Comparison of ENCODE assay signal across 10 cellular contexts in the genomic region with DNA sequence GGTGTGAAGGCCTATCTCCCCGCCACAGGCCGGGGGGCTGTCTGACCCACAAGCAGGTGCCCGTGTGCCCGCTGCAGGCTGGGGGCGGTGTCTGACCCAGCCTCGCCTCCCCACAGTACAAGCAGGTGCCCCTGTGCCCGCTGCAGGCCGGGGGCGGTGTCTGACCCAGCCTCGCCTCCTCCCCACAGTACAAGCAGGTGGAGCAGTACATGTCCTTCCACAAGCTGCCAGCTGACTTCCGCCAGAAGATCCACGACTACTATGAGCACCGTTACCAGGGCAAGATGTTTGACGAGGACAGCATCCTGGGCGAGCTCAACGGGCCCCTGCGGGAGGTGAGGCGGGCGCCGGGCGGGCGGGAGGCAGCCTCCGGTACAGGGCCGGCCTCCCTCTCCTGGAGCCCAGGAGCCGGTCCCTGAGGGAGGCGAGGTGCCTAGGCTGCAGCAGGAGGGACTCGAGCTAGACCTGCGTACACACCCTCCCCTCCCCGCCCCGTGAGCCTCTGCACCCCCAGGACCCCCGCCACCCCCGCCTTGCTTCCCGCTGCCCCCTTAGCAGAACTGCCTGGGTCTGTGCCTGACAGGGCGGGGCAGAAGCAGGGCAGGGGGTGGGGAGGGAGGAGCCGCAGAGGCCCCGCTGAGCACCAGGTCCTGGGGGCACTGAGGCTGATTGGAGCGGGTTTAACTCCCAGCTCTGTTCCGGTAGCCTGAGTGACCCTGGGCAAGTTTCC. TPM values are rescaled to one million over a fixed set of nuclear protein-coding genes. Genes with fewer than 3 reads are reported as not detected.
DNase-seq lines count a peak whose midpoint lies in the region; ATAC-seq, FAIRE-seq and TF ChIP-seq lines count a peak whose summit lies in the region.
"Had no signal": no experiment of that assay in that cellular context is flagged by ENCODE, and none has a peak within 500 bp of the region (broad histone marks: within the 10 kb centered on the region; RNA-seq: fewer than 3 reads in every experiment).

No MANE protein-coding gene starts in this region.

- H3K9ac ChIP-seq in NT2/D1 (ENCODE audit: insufficient read length, low read depth) (peak overlapping the region; percentile 51), astrocyte (ENCODE audit: low read length) (peak overlapping the region; percentile 84)
- H3K9ac ChIP-seq: KMS-11 had no signal

- H2AFZ ChIP-seq in astrocyte (ENCODE audit: low read depth, low read length), result peak overlapping the region; percentile 63
- no peak overlapping the region for H2AFZ ChIP-seq in hepatocyte

- ATAC-seq in GM18907 (IDR thresholded peaks at IDR 0.05; ENCODE audit: unreplicated experiment), result no peak

- peak overlapping the region; percentile 95 for H3K27ac ChIP-seq in astrocyte (ENCODE audit: low read depth, low read length)
- H3K27ac ChIP-seq in hepatocyte, result no peak overlapping the region
- H3K27ac ChIP-seq: ascending aorta, KMS-11 had no signal

- TF ChIP-seq CTCF in astrocyte (IDR thresholded peaks at IDR 0.05; ENCODE audit: insufficient read depth, low read depth, low read length) (no peak), nephron (IDR thresholded peaks at IDR 0.05; ENCODE audit: unreplicated experiment in 3 of 3) (no peak), hepatocyte (IDR thresholded peaks at IDR 0.05; ENCODE audit: poor library complexity) (no peak)

- H3K4me3 ChIP-seq in NT2/D1 (ENCODE audit: insufficient read length, low read depth) (no peak overlapping the region), astrocyte (ENCODE audit: insufficient read depth, low read depth, low read length) (no peak overlapping the region), hepatocyte (no peak overlapping the region)

- H3K9me3 ChIP-seq in NT2/D1 (ENCODE audit: insufficient read depth, low read length) (peaks cover 4% of the 10 kb centered on the region; the same call in 1 of the 2 replicates), astrocyte (ENCODE audit: insufficient read depth, low read depth, low read length) (no peaks in the 10 kb centered on the region), hepatocyte (ENCODE audit: low read depth) (no peaks in the 10 kb centered on the region)
- H3K9me3 ChIP-seq: ascending aorta had no signal

- H3K9me3 Mint-ChIP-seq in astrocyte (ENCODE audit: unreplicated experiment), result peaks cover 2% of the 10 kb centered on the region
- H3K9me3 Mint-ChIP-seq in nephron, result no peaks in the 10 kb centered on the region

- 81% methylated on average over 18 of the region's 38 CpGs for WGBS in hepatocyte (ENCODE audit: low lambda C conversion rate, missing lambda C conversion rate)

- H3K4me1 ChIP-seq in NT2/D1 (ENCODE audit: insufficient read depth, insufficient read length), result peaks cover 6% of the 10 kb centered on the region
- peaks cover 19% of the 10 kb centered on the region for H3K4me1 ChIP-seq in astrocyte (ENCODE audit: insufficient read depth, low read length)
- H3K4me1 ChIP-seq in hepatocyte (ENCODE audit: insufficient read depth), result no peaks in the 10 kb centered on the region
- H3K4me1 ChIP-seq: ascending aorta had no signal

- H3K79me2 ChIP-seq in astrocyte (ENCODE audit: insufficient read depth, low read length) (no peaks in the 10 kb centered on the region), hepatocyte (no peaks in the 10 kb centered on the region)

- H4K20me1 ChIP-seq in astrocyte (ENCODE audit: insufficient read depth, low read length) (no peaks in the 10 kb centered on the region), hepatocyte (ENCODE audit: insufficient read depth, poor library complexity, severe bottlenecking) (no peaks in the 10 kb centered on the region)

- H3K9me2 ChIP-seq in hepatocyte (replicated peaks; ENCODE audit: insufficient read depth), result no peaks in the 10 kb centered on the region

- H3K27me3 Mint-ChIP-seq in astrocyte (ENCODE audit: low read depth, unreplicated experiment) (no peaks in the 10 kb centered on the region), nephron (ENCODE audit: low read depth) (no peaks in the 10 kb centered on the region)

- H3K36me3 ChIP-seq in NT2/D1 (ENCODE audit: insufficient read depth, insufficient read length, low read length), result peaks cover 45% of the 10 kb centered on the region
- H3K36me3 ChIP-seq in astrocyte (ENCODE audit: insufficient read depth, low read length), result no peaks in the 10 kb centered on the region
- no peaks in the 10 kb centered on the region for H3K36me3 ChIP-seq in hepatocyte (replicated peaks; ENCODE audit: insufficient read depth, low read depth)
- H3K36me3 ChIP-seq: ascending aorta had no signal

- DNase-seq in CMK (ENCODE audit: low read depth) (peak; percentile 61), NT2/D1 (ENCODE audit: low read depth, low spot score) (no peak), astrocyte (ENCODE audit: low read depth) (no peak), DMS114 treated with DMSO at 0.1 percent for 48 hours (lab: John Stamatoyannopoulos, UW; ENCODE audit: unreplicated experiment) (no peak), cerebellum (ENCODE audit: low spot score) (no peak), hepatocyte (ENCODE audit: low spot score) (no peak)

- no peak overlapping the region for H3K27ac Mint-ChIP-seq in astrocyte (ENCODE audit: unreplicated experiment)
- H3K27ac Mint-ChIP-seq in nephron, result peak overlapping the region in 2 of 3 experiments; percentile 79 to 92

- H3K27me3 ChIP-seq in NT2/D1 (ENCODE audit: insufficient read depth, insufficient read length), result no peaks in the 10 kb centered on the region
- H3K27me3 ChIP-seq in astrocyte (ENCODE audit: insufficient read depth, low read length), result no peaks in the 10 kb centered on the region
- no peaks in the 10 kb centered on the region for H3K27me3 ChIP-seq in hepatocyte
- H3K27me3 ChIP-seq: ascending aorta had no signal

- H3K36me3 Mint-ChIP-seq in astrocyte (ENCODE audit: low read depth, unreplicated experiment) (peaks cover 15% of the 10 kb centered on the region), nephron (ENCODE audit: low read depth) (peaks cover 20% of the 10 kb centered on the region)

- H3K4me3 Mint-ChIP-seq in astrocyte (ENCODE audit: unreplicated experiment) (no peak overlapping the region), nephron (no peak overlapping the region)

- no peak for FAIRE-seq in astrocyte (lab: Jason Lieb, UNC)

- peak overlapping the region; percentile 82 for H3K4me2 ChIP-seq in astrocyte (ENCODE audit: low read length)
- H3K4me2 ChIP-seq in hepatocyte, result no peak overlapping the region
- H3K4me2 ChIP-seq: KMS-11 had no signal

- H3K4me1 Mint-ChIP-seq in astrocyte (ENCODE audit: low read depth, unreplicated experiment) (peaks cover 3% of the 10 kb centered on the region), nephron (peaks cover 11% of the 10 kb centered on the region)

RNA-seq across cellular contexts. Expression of gene HCN2, which starts 20.6 kb away (rescaled TPM):
- 4.8 and 5.5 TPM in 2 replicates for total RNA-seq in astrocyte
- 7.3 TPM for total RNA-seq in cerebellum
- total RNA-seq in hepatocyte, result 0.30 and 0.44 TPM in 2 replicates
- polyA plus RNA-seq in hepatocyte, result 0.16 and 0.21 TPM in 2 replicates
- total RNA-seq: ascending aorta had no signal

RNA-seq across cellular contexts. Expression of gene POLRMT, which starts 23.1 kb away (rescaled TPM):
- total RNA-seq in astrocyte (43.4 and 45.3 TPM in 2 replicates), cerebellum (14.4 TPM), hepatocyte (38.7 and 41.9 TPM in 2 replicates)
- 59.5 and 60.7 TPM in 2 replicates for polyA plus RNA-seq in hepatocyte

RNA-seq across cellular contexts. Expression of gene FGF22, which starts 29.4 kb away (rescaled TPM):
- total RNA-seq in astrocyte (0.25 TPM in 1 of 2 replicates, not detected in the other), cerebellum (not detected), hepatocyte (0.20 TPM in 1 of 2 replicates, not detected in the other)
- 0.18 and 0.70 TPM in 2 replicates for polyA plus RNA-seq in hepatocyte
- total RNA-seq: ascending aorta had no signal

RNA-seq across cellular contexts. Expression of gene BSG, which starts 37.8 kb away (rescaled TPM):
- 807 and 871 TPM in 2 replicates for total RNA-seq in astrocyte
- 94.5 TPM for total RNA-seq in cerebellum
- 509 and 545 TPM in 2 replicates for total RNA-seq in hepatocyte
- 1,282 and 1,292 TPM in 2 replicates for polyA plus RNA-seq in hepatocyte

RNA-seq across cellular contexts. Expression of gene RNF126, which starts 52.8 kb away (rescaled TPM):
- total RNA-seq in astrocyte, result 58.3 and 58.5 TPM in 2 replicates
- total RNA-seq in cerebellum, result 13.2 TPM
- total RNA-seq in hepatocyte, result 42.7 and 43.9 TPM in 2 replicates
- polyA plus RNA-seq in hepatocyte, result 84.7 and 89.6 TPM in 2 replicates
